ENCODE assay signal across 26 cellular contexts in the genomic region with DNA sequence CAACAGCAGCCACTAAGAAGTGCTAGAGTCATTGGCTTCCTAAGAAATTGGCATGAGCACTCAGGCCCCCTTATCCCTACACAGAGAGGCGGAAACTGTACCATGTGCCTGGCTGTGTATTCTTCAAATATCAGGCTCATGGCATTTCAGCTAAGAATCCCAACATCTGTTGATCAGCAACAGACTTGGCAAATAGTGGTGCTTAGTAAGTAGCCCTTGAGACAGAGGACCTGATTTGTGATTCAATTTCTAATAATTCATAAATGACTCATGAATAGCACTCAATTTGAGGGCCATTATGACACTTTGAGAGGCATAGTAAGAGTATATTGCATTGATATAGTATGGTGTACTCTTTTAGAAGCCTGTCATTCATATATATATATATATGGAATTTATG.
"Had no signal": no experiment of that assay in that cellular context is flagged by ENCODE, and none has a peak within 500 bp of the region (broad histone marks: within the 10 kb centered on the region; RNA-seq: fewer than 3 reads in every experiment).

No MANE protein-coding gene starts in this region.

- H3K9me3 ChIP-seq: ascending aorta, MG63, Peyer's patch, SJSA1, SK-N-SH had no signal

- H3K9me2 ChIP-seq: SK-N-SH had no signal

- H3K9ac ChIP-seq: SK-N-SH had no signal

- H3K4me1 ChIP-seq: ascending aorta, Peyer's patch, SJSA1 had no signal

- FAIRE-seq: TTC549 had no signal

- H3K36me3 ChIP-seq: ascending aorta, cardiac muscle cell, MG63, Peyer's patch, SJSA1 had no signal

- H3K27ac ChIP-seq: ascending aorta, cardiac muscle cell, Peyer's patch, SJSA1 had no signal

- H3K27me3 ChIP-seq: ascending aorta, cardiac muscle cell, MG63, Peyer's patch, SJSA1 had no signal

- H3K4me3 ChIP-seq: ascending aorta, cardiac muscle cell, MG63, Peyer's patch, SJSA1 had no signal

- H3K4me2 ChIP-seq: SK-N-SH had no signal

- DNase-seq: activated CD4-positive, alpha-beta T cell treated with anti-CD3 and anti-CD28 coated beads, Interleukin-2, amount 10 ng/mL, durations not matched to agents 24 days and 14 days; activated CD4-positive, alpha-beta T cell treated with anti-CD3 and anti-CD28 coated beads, Interleukin-2, amount 50 U/mL, for 4 hours; activated CD8-positive, alpha-beta T cell treated with anti-CD3 and anti-CD28 coated beads, Interleukin-2, amount 10 ng/mL, durations not matched to agents 7 days and 5 days; activated gamma-delta T cell; activated naive CD4-positive, alpha-beta T cell treated with Interleukin-2 at 50 U/mL for 16 hours; activated naive CD8-positive, alpha-beta T cell treated with anti-CD3 and anti-CD28 coated beads, Interleukin-2, amount 10 ng/mL, durations not matched to agents 7 days and 5 days; activated T-cell treated with anti-CD3 and anti-CD28 coated beads, Interleukin-2, amount 50 U/mL, for 24 hours; amygdala; MG63; MV-4-11; NCI-H1092; NCI-H1436 treated with DMSO at 0.1 percent for 48 hours; NCI-H1694 treated with DMSO at 0.1 percent for 48 hours; NCI-H2029; NCI-H345; NCI-H510A; NCI-H69; NK-92 treated with Interleukin-12 subunit alpha and Interleukin-12 subunit beta, amount 100 ng/mL, for 24 hours; PC-3; Peyer's patch; RPMI8226; SK-N-SH had no signal
